Comparison of ENCODE assay signal across 23 cellular contexts in the genomic region with DNA sequence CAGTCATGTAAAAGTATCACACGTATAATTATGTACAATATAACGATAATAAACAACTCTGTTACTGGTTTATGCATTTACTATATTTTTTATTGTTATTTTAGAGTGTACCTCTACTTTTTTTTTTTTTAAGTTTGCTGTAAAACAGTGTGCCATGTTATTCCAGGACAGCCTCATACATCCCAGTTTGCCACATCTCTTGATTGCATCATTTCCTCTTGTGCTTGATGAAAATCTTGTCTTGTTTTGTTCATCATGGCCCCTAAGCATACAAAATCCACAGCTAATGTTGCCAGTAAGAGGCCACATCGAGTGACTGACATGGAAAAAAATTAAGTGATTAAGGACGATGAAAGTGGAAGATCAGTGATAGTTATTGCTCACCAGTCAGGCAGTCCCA. TPM values are rescaled to one million over a fixed set of nuclear protein-coding genes. Genes with fewer than 3 reads are reported as not detected.
DNase-seq lines count a peak whose midpoint lies in the region; ATAC-seq, FAIRE-seq and TF ChIP-seq lines count a peak whose summit lies in the region.
"Had no signal": no experiment of that assay in that cellular context is flagged by ENCODE, and none has a peak within 500 bp of the region (broad histone marks: within the 10 kb centered on the region; RNA-seq: fewer than 3 reads in every experiment).

No MANE protein-coding gene starts in this region.

- H3K9me3 ChIP-seq in adipocyte (ENCODE audit: control insufficient read depth, low read length) (no peaks in the 10 kb centered on the region), vagina (no peaks in the 10 kb centered on the region)
- H3K9me3 ChIP-seq: BE2C, Caco-2, uterus had no signal

- H3K27ac ChIP-seq in ACC112 (ENCODE audit: low read depth, low read length), result peak overlapping the region; percentile 42
- H3K27ac ChIP-seq in vagina, result no peak overlapping the region
- H3K27ac ChIP-seq: parathyroid adenoma, uterus had no signal

- H3K4me3 ChIP-seq in ACC112 (ENCODE audit: low read depth, low read length), result no peak overlapping the region
- H3K4me3 ChIP-seq in adipocyte (ENCODE audit: low read length), result no peak overlapping the region
- no peak overlapping the region for H3K4me3 ChIP-seq in fibroblast of villous mesenchyme (ENCODE audit: low read depth, low read length)
- no peak overlapping the region for H3K4me3 ChIP-seq in vagina
- H3K4me3 ChIP-seq: lung, uterus had no signal

- H3K36me3 Mint-ChIP-seq in activated naive CD4-positive, alpha-beta T cell treated with anti-CD3 and anti-CD28 coated beads, Interleukin-2, amount 50 U/mL, for 72 hours, result peaks cover 13 to 31% of the 10 kb centered on the region in 2 donors

- ATAC-seq in activated naive CD4-positive, alpha-beta T cell treated with anti-CD3 and anti-CD28 coated beads, Interleukin-2, amount 50 U/mL, for 72 hours, result no peak
- ATAC-seq: WTC11 had no signal

- peaks cover 26% of the 10 kb centered on the region for H3K36me3 ChIP-seq in ACC112 (ENCODE audit: insufficient read depth, low read length)
- H3K36me3 ChIP-seq in adipocyte (ENCODE audit: control insufficient read depth, insufficient read depth, low read length, severe bottlenecking), result peaks cover 42% of the 10 kb centered on the region
- H3K36me3 ChIP-seq in vagina, result peaks cover 0 to 35% of the 10 kb centered on the region in 2 donors
- H3K36me3 ChIP-seq: uterus had no signal

- H3K9ac ChIP-seq in adipocyte (ENCODE audit: low read length), result no peak overlapping the region
- H3K9ac ChIP-seq: parathyroid adenoma had no signal

- H3K27ac Mint-ChIP-seq in activated naive CD4-positive, alpha-beta T cell treated with anti-CD3 and anti-CD28 coated beads, Interleukin-2, amount 50 U/mL, for 72 hours, result no peak overlapping the region
- H3K27ac Mint-ChIP-seq: naive B cell; T-helper 1 cell treated with Interleukin-12 subunit alpha and Interleukin-12 subunit beta and Interleukin-4 antibody, amounts not matched to agents 30 μg/mL and 1 μg/mL, for 36 hours had no signal

- no peak for DNase-seq in GM19239 (ENCODE audit: insufficient read length, low spot score)
- peak; percentile 33 for DNase-seq in adipocyte (ENCODE audit: low read depth)
- DNase-seq in fibroblast of villous mesenchyme (ENCODE audit: low read depth), result peak; percentile 53
- DNase-seq in vagina (ENCODE audit: extremely low spot score in 2 of 2), result no peak
- DNase-seq in NCI-H345 (lab: John Stamatoyannopoulos, UW), result no peak
- no peak for DNase-seq in activated naive CD4-positive, alpha-beta T cell treated with anti-CD3 and anti-CD28 coated beads, Interleukin-2, amount 50 U/mL, for 72 hours (ENCODE audit: low spot score in 2 of 2)
- DNase-seq: BE2C; Caco-2; dermis blood vessel endothelial cell; H7; head of caudate nucleus; naive B cell; NCI-H2081 treated with DMSO at 0.1 percent for 48 hours; NCI-H524 treated with DMSO at 0.1 percent for 48 hours; SHP77; stimulated activated CD4-positive, alpha-beta T cell treated with anti-CD3 and anti-CD28 coated beads, Interleukin-4, amount 100 ng/mL, for 1 hour; substantia nigra; uterus had no signal

- peaks cover 28% of the 10 kb centered on the region for H3K4me1 ChIP-seq in ACC112 (ENCODE audit: control insufficient read depth, insufficient read depth, low read length, unreplicated experiment)
- H3K4me1 ChIP-seq in adipocyte (ENCODE audit: control insufficient read depth, insufficient read depth, low read length), result peaks cover 50% of the 10 kb centered on the region
- H3K4me1 ChIP-seq in vagina, result peaks cover 26% of the 10 kb centered on the region
- H3K4me1 ChIP-seq: Caco-2, parathyroid adenoma had no signal

- H3K27me3 ChIP-seq in ACC112 (ENCODE audit: insufficient read depth, low read length) (no peaks in the 10 kb centered on the region), adipocyte (replicated peaks; ENCODE audit: control insufficient read depth, insufficient read depth, low read length) (no peaks in the 10 kb centered on the region), vagina (no peaks in the 10 kb centered on the region)
- H3K27me3 ChIP-seq: BE2C, uterus had no signal

- FAIRE-seq in GM19239 (lab: Jason Lieb, UNC), result peak; percentile 18

- H2AFZ ChIP-seq in ACC112 (ENCODE audit: low read length, unreplicated experiment), result no peak overlapping the region
- H2AFZ ChIP-seq: parathyroid adenoma had no signal

- no peak for TF ChIP-seq CTCF in fibroblast of villous mesenchyme (IDR thresholded peaks at IDR 0.05; ENCODE audit: insufficient read depth, low read depth, low read length)
- no peak for TF ChIP-seq CTCF in vagina (IDR thresholded peaks at IDR 0.05)

- intact Hi-C loops in vagina (cut with DNase I), result no loop called here

- H3K79me2 ChIP-seq in ACC112 (ENCODE audit: control insufficient read depth, insufficient read depth, low read length, unreplicated experiment), result no peaks in the 10 kb centered on the region
- H3K79me2 ChIP-seq: parathyroid adenoma had no signal

- TF ChIP-seq POLR2A in vagina (IDR thresholded peaks at IDR 0.05), result no peak

- no peaks in the 10 kb centered on the region for H3K9me3 Mint-ChIP-seq in activated naive CD4-positive, alpha-beta T cell treated with anti-CD3 and anti-CD28 coated beads, Interleukin-2, amount 50 U/mL, for 72 hours
- H3K9me3 Mint-ChIP-seq: naive B cell; T-helper 1 cell treated with Interleukin-12 subunit alpha and Interleukin-12 subunit beta and Interleukin-4 antibody, amounts not matched to agents 30 μg/mL and 1 μg/mL, for 36 hours; WTC11 had no signal

RNA-seq across cellular contexts. Expression of a gene that starts 21.2 kb away (rescaled TPM):
- total RNA-seq in fibroblast of villous mesenchyme (1.7 and 1.9 TPM in 2 replicates), vagina (6.1 TPM)
- total RNA-seq in activated naive CD4-positive, alpha-beta T cell treated with anti-CD3 and anti-CD28 coated beads, Interleukin-2, amount 50 U/mL, for 72 hours, result 1 to 10 TPM; 9.6 to 9.7 TPM

RNA-seq across cellular contexts. Expression of a gene that starts 45.6 kb away (rescaled TPM):
- total RNA-seq in fibroblast of villous mesenchyme (15.8 and 16.8 TPM in 2 replicates), vagina (23.3 TPM)
- total RNA-seq in activated naive CD4-positive, alpha-beta T cell treated with anti-CD3 and anti-CD28 coated beads, Interleukin-2, amount 50 U/mL, for 72 hours, result 10 to 100 TPM; 38.0 to 55.1 TPM

Comparison
In these comparisons a context has a peak if more than half of its experiments do, and no peak if none do; other contexts are left out.
1. DNase-seq: peak in adipocyte (single experiment) and fibroblast of villous mesenchyme (single experiment); none in GM19239 (single experiment), vagina (0 of 2), NCI-H345 (single experiment) and activated naive CD4-positive, alpha-beta T cell treated with anti-CD3 and anti-CD28 coated beads, Interleukin-2, amount 50 U/mL, for 72 hours (0 of 2).